ENCODE assay signal across 8 cellular contexts in genomic region chr2:191666733-191667132, GRCh38. TPM values are rescaled to one million over a fixed set of nuclear protein-coding genes. Genes with fewer than 3 reads are reported as not detected.
DNase-seq lines count a peak whose midpoint lies in the region; ATAC-seq and TF ChIP-seq lines count a peak whose summit lies in the region.

No MANE protein-coding gene starts in this region.

- H4K5ac ChIP-seq in mesendoderm (ENCODE audit: low read length): no peak overlapping the region

- WGBS in mesendoderm (ENCODE audit: extremely low coverage, insufficient coverage, low lambda C conversion rate): no CpG with 5 or more reads among the region's 3 CpGs
- WGBS in gastroesophageal sphincter (ENCODE audit: low coverage in 1 of 2), 2 donors: 46 to 67% methylated on average over 2 to 3 of the region's 3 CpGs

- H3K4me1 ChIP-seq in mesendoderm (ENCODE audit: control insufficient read depth, low read depth, low read length) (peaks cover 4% of the 10 kb centered on the region), gastroesophageal sphincter (no peaks in the 10 kb centered on the region)

- TF ChIP-seq CTCF in gastroesophageal sphincter (IDR thresholded peaks at IDR 0.05): no peak

- H3K27ac ChIP-seq in mesendoderm (ENCODE audit: low read depth, low read length) (no peak overlapping the region), gastroesophageal sphincter (no peak overlapping the region)

- no peaks in the 10 kb centered on the region for H3K27me3 ChIP-seq in mesendoderm (ENCODE audit: insufficient read depth, low read length, poor library complexity)
- H3K27me3 ChIP-seq in gastroesophageal sphincter: no peaks in the 10 kb centered on the region

- H3K79me2 ChIP-seq in mesendoderm (ENCODE audit: control insufficient read depth, insufficient read depth, low read length): no peaks in the 10 kb centered on the region

- no peak overlapping the region for H2BK5ac ChIP-seq in mesendoderm (ENCODE audit: low read length)

- H2BK120ac ChIP-seq in mesendoderm (ENCODE audit: low read depth, low read length): no peak overlapping the region

- no peak for TF ChIP-seq POLR2A in gastroesophageal sphincter (IDR thresholded peaks at IDR 0.05)

- ATAC-seq in GM18861 (IDR thresholded peaks at IDR 0.05; ENCODE audit: unreplicated experiment) (peak; percentile 52), HG02642 (IDR thresholded peaks at IDR 0.05; ENCODE audit: poor library complexity, unreplicated experiment) (peak; percentile 86), gastroesophageal sphincter (no peak)

- H3K9me3 ChIP-seq in gastroesophageal sphincter: no peaks in the 10 kb centered on the region

- H4K8ac ChIP-seq in mesendoderm (ENCODE audit: low read depth, low read length): no peak overlapping the region

- H3K9ac ChIP-seq in mesendoderm (ENCODE audit: low read length): no peak overlapping the region

- H2AK5ac ChIP-seq in mesendoderm (ENCODE audit: low read length): no peak overlapping the region

- no peak overlapping the region for H3K23ac ChIP-seq in mesendoderm (ENCODE audit: low read length)

- no peak overlapping the region for H3K18ac ChIP-seq in mesendoderm (ENCODE audit: low read length)

- no peak overlapping the region for H3K56ac ChIP-seq in mesendoderm (ENCODE audit: low read length)

- TF ChIP-seq EP300 in gastroesophageal sphincter (IDR thresholded peaks at IDR 0.05): no peak

- H3K4me3 ChIP-seq in mesendoderm (ENCODE audit: low read length): no peak overlapping the region
- no peak overlapping the region for H3K4me3 ChIP-seq in gastroesophageal sphincter

- H2BK15ac ChIP-seq in mesendoderm (replicated peaks; ENCODE audit: low read depth): no peak overlapping the region

- DNase-seq in NCI-H226: peak; percentile 82
- peak; percentile 82 for DNase-seq in mesendoderm
- no peak for DNase-seq in NCI-H774 (lab: John Stamatoyannopoulos, UW)
- no peak for DNase-seq in NCI-H1105 (lab: John Stamatoyannopoulos, UW)
- no peak for DNase-seq in GM03348 (ENCODE audit: low spot score)

- H3K4ac ChIP-seq in mesendoderm (ENCODE audit: low read depth, low read length): no peak overlapping the region

- no peaks in the 10 kb centered on the region for H3K79me1 ChIP-seq in mesendoderm (ENCODE audit: low read length)

- H3K36me3 ChIP-seq in mesendoderm (ENCODE audit: control insufficient read depth, insufficient read depth, low read length): no peaks in the 10 kb centered on the region
- no peaks in the 10 kb centered on the region for H3K36me3 ChIP-seq in gastroesophageal sphincter

- no peak overlapping the region for H3K4me2 ChIP-seq in mesendoderm (ENCODE audit: low read length)

RNA-seq across cellular contexts. Expression of gene NABP1, which starts 11.2 kb away (rescaled TPM):
- polyA plus RNA-seq in mesendoderm (2013, experiment 1 of 2): 2.7 TPM
- 2.9 TPM for polyA plus RNA-seq in mesendoderm (2013, experiment 2 of 2)
- total RNA-seq in gastroesophageal sphincter: 10 to 100 TPM in 2 of 4 donors, 1 to 10 TPM in 2; 2.8 to 30.7 (median 7.9) TPM

Comparison
In these comparisons a context has a peak if more than half of its experiments do, and no peak if none do; other contexts are left out.
1. DNase-seq: peak in NCI-H226 (single experiment) and mesendoderm (single experiment); none in NCI-H774 (single experiment), NCI-H1105 (single experiment) and GM03348 (single experiment).